Comparison of ENCODE assay signal across 26 cellular contexts in the genomic region with DNA sequence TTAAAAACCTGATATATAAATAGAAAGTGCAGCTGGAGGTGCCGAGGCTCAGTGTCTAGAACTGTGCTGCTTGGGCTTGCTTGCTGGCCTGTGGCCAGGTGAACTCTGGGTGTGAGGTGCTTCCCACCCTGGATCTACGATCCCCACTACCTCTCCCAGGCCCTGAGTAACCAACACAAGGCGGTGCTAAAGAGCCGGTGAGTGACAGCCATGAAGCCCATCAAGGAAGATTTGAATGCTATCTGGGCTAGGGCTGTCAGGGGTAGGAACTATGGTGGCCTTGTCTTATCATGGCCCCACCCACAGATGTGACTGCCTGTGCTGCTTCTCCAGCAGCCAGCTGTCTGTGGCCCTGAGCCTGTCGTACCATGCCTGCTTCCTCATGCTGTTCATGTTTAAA.
"Had no signal": no experiment of that assay in that cellular context is flagged by ENCODE, and none has a peak within 500 bp of the region (broad histone marks: within the 10 kb centered on the region; RNA-seq: fewer than 3 reads in every experiment).

No MANE protein-coding gene starts in this region.

- H2AFZ ChIP-seq: neural progenitor cell had no signal

- H3K4me3 Mint-ChIP-seq: activated B cell treated with CpG ODN at 0.5 μM for 24 hours; activated CD4-positive, alpha-beta T cell treated with anti-CD3 and anti-CD28 coated beads for 36 hours; activated naive CD8-positive, alpha-beta T cell treated with anti-CD3 and anti-CD28 coated beads for 36 hours; activated T-cell treated with anti-CD3 and anti-CD28 coated beads, Interleukin-2, amount 50 U/mL, for 4 hours; central memory CD8-positive, alpha-beta T cell; effector memory CD8-positive, alpha-beta T cell; mesothelial cell of epicardium; naive thymus-derived CD8-positive, alpha-beta T cell; neural progenitor cell had no signal

- H3K9me3 Mint-ChIP-seq: central memory CD8-positive, alpha-beta T cell; effector memory CD8-positive, alpha-beta T cell had no signal

- H3K27ac ChIP-seq: breast epithelium, colonic mucosa, dorsolateral prefrontal cortex, esophagus muscularis mucosa, gastroesophageal sphincter, heart left ventricle, left lung, neural progenitor cell, upper lobe of right lung had no signal

- H3K4me1 ChIP-seq: breast epithelium, colonic mucosa, left lung had no signal

- H3K36me3 ChIP-seq: breast epithelium, colonic mucosa, esophagus muscularis mucosa, gastroesophageal sphincter, heart left ventricle, left lung, neural progenitor cell, upper lobe of right lung had no signal

- H3K4me2 ChIP-seq: neural progenitor cell had no signal

- DNase-seq: activated B cell treated with CpG ODN at 0.5 μM for 24 hours; activated CD4-positive, alpha-beta T cell treated with anti-CD3 and anti-CD28 coated beads for 36 hours; activated CD4-positive, alpha-beta T cell treated with anti-CD3 and anti-CD28 coated beads, Interleukin-2, amount 50 U/mL, for 4 hours; activated CD8-positive, alpha-beta memory T cell treated with anti-CD3 and anti-CD28 coated beads for 24 hours; activated CD8-positive, alpha-beta memory T cell treated with anti-CD3 and anti-CD28 coated beads, Interleukin-2, amount 50 U/mL, for 4 hours; activated naive CD4-positive, alpha-beta T cell; activated naive CD8-positive, alpha-beta T cell treated with anti-CD3 and anti-CD28 coated beads for 36 hours; activated T-cell treated with anti-CD3 and anti-CD28 coated beads, Interleukin-2, amount 50 U/mL, for 4 hours; colonic mucosa; dorsolateral prefrontal cortex; effector memory CD8-positive, alpha-beta T cell; heart left ventricle; islet precursor cell; left lung; naive thymus-derived CD8-positive, alpha-beta T cell; stimulated activated CD4-positive, alpha-beta T cell treated with anti-CD3 and anti-CD28 coated beads, Interleukin-4, amount 100 ng/mL, for 24 hours; stimulated activated naive CD8-positive, alpha-beta T cell treated with anti-CD3 and anti-CD28 coated beads, Interleukin-15, Interleukin-2, amounts not matched to agents 100 U/mL and 50 U/mL, for 24 hours; T-helper 9 cell; upper lobe of right lung had no signal

- H3K4me3 ChIP-seq: breast epithelium, colonic mucosa, dorsolateral prefrontal cortex, esophagus muscularis mucosa, gastroesophageal sphincter, heart left ventricle, left lung, neural progenitor cell, upper lobe of right lung had no signal

- H3K27ac Mint-ChIP-seq: activated B cell treated with CpG ODN at 0.5 μM for 24 hours; activated CD4-positive, alpha-beta T cell treated with anti-CD3 and anti-CD28 coated beads for 36 hours; activated naive CD8-positive, alpha-beta T cell treated with anti-CD3 and anti-CD28 coated beads for 36 hours; activated T-helper 2 cell treated with anti-CD3 and anti-CD28 coated beads, Interferon-gamma antibody, Interleukin-2, Interleukin-4, amounts not matched to agents 10 μg/mL and 5 μg/mL and 100 μg/mL, durations not matched to agents 14 hours and 24 hours and 36 hours; effector memory CD8-positive, alpha-beta T cell; mesothelial cell of epicardium; naive thymus-derived CD8-positive, alpha-beta T cell; neural progenitor cell had no signal

- H3K36me3 Mint-ChIP-seq: activated naive CD8-positive, alpha-beta T cell treated with anti-CD3 and anti-CD28 coated beads for 36 hours; mesothelial cell of epicardium; neural progenitor cell had no signal

- H3K9me3 ChIP-seq: breast epithelium, colonic mucosa, esophagus muscularis mucosa, gastroesophageal sphincter, heart left ventricle, upper lobe of right lung had no signal

- ATAC-seq: activated CD4-positive, alpha-beta T cell treated with anti-CD3 and anti-CD28 coated beads for 36 hours; activated T-cell treated with anti-CD3 and anti-CD28 coated beads, Interleukin-2, amount 50 U/mL, for 4 hours; effector memory CD8-positive, alpha-beta T cell; gastroesophageal sphincter; heart left ventricle; left lung; naive thymus-derived CD8-positive, alpha-beta T cell; stimulated activated naive CD8-positive, alpha-beta T cell treated with anti-CD3 and anti-CD28 coated beads, Interleukin-15, Interleukin-2, amounts not matched to agents 100 U/mL and 50 U/mL, for 24 hours; upper lobe of right lung had no signal

- H3K27me3 ChIP-seq: breast epithelium, colonic mucosa, neural progenitor cell had no signal

- H3K9ac ChIP-seq: neural progenitor cell had no signal

- H3K4me1 Mint-ChIP-seq: activated B cell treated with CpG ODN at 0.5 μM for 24 hours; activated CD4-positive, alpha-beta T cell treated with anti-CD3 and anti-CD28 coated beads for 36 hours; central memory CD8-positive, alpha-beta T cell; neural progenitor cell had no signal
